Comparison of ENCODE assay signal across 7 cellular contexts in genomic region chr6:131627724-131628682, GRCh38. TPM values are rescaled to one million over a fixed set of nuclear protein-coding genes. Genes with fewer than 3 reads are reported as not detected.
DNase-seq lines count a peak whose midpoint lies in the region; ATAC-seq, FAIRE-seq and TF ChIP-seq lines count a peak whose summit lies in the region.

Gene MED23 (minus strand): TSS chr6:131628242. CDS start chr6:131628049, 193 bp downstream.

- peak within 1 kb of the TSS; percentile 82 for H3K4me3 ChIP-seq in astrocyte of the cerebellum (ENCODE audit: low read depth, low read length)

- peak; percentile 92 for FAIRE-seq in GM18507 (lab: Jason Lieb, UNC)

- TF ChIP-seq CTCF in astrocyte of the cerebellum (IDR thresholded peaks at IDR 0.05; ENCODE audit: low read depth, low read length, missing control alignments), result peak; percentile 99

- in situ Hi-C loops in astrocyte of the cerebellum (cut with HindIII; ENCODE audit: low sequenced_read_pairs), result no loop called here

- ATAC-seq in HG02981 (IDR thresholded peaks at IDR 0.05; ENCODE audit: unreplicated experiment), result peak; percentile 96

- DNase-seq in GM18507 (ENCODE audit: extremely low spot score, insufficient read length, low read depth) (peak; percentile 80), NCI-H2029 (lab: John Stamatoyannopoulos, UW) (peak; percentile 76), T-helper 22 cell (ENCODE audit: low read depth) (peak; percentile 85), astrocyte of the cerebellum (ENCODE audit: low read depth) (peak; percentile 90), hepatic stellate cell (ENCODE audit: low spot score) (peak; percentile 83), renal cortical epithelial cell (ENCODE audit: low read depth) (peak; percentile 80)

RNA-seq across cellular contexts. Expression of gene MED23, which starts in this region (rescaled TPM):
- total RNA-seq in renal cortical epithelial cell, result 32.0 and 46.3 TPM in 2 replicates

Comparison
In these comparisons a context has a peak if more than half of its experiments do, and no peak if none do; other contexts are left out.
1. Peak in every context shown above with its lines: DNase-seq, ATAC-seq and H3K4me3 ChIP-seq.